Comparison of ENCODE assay signal across 15 cellular contexts in the genomic region with DNA sequence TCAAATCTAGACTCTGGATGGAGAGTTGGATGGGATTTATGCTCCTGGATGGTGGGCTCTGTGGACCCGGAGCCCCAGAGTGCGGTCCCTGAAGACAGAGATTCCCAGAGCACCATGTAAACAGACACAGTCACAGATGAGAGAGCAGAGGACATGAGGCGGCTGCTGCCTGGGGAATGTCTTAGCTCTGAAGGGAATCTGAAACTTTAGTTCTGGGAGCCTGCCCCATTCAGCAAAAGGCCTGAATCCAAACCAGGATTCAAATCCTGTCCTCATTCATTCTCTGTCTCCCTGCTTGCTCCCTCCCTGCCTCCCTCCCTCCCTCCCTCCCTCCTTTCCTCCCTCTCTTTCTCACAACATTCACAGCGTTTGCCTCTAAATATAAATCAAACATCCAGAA. TPM values are rescaled to one million over a fixed set of nuclear protein-coding genes. Genes with fewer than 3 reads are reported as not detected.
DNase-seq lines count a peak whose midpoint lies in the region; ATAC-seq and TF ChIP-seq lines count a peak whose summit lies in the region.
"Had no signal": no experiment of that assay in that cellular context is flagged by ENCODE, and none has a peak within 500 bp of the region (broad histone marks: within the 10 kb centered on the region; RNA-seq: fewer than 3 reads in every experiment).

No MANE protein-coding gene starts in this region.

- H3K4me3 ChIP-seq in Peyer's patch: no peak overlapping the region
- no peak overlapping the region for H3K4me3 ChIP-seq in duodenal mucosa (ENCODE audit: low read depth in 1 of 2, low read length in 2 of 2)
- H3K4me3 ChIP-seq in muscle layer of duodenum (ENCODE audit: low read depth in 1 of 2, low read length in 2 of 2): peak overlapping the region in 1 of 2 donors; percentile 23
- H3K4me3 ChIP-seq in stomach smooth muscle (ENCODE audit: low read length in 2 of 2): peak overlapping the region in 1 of 2 donors; percentile 50

- no peak for ATAC-seq in activated T-helper 17 cell treated with anti-CD3 and anti-CD28 coated beads, Interleukin-2, amount 50 U/mL, for 72 hours (replicated peaks)

- H3K4me3 Mint-ChIP-seq in activated T-helper 17 cell treated with anti-CD3 and anti-CD28 coated beads, Interleukin-2, amount 50 U/mL, for 72 hours: no peak overlapping the region
- H3K4me3 Mint-ChIP-seq: activated naive CD8-positive, alpha-beta T cell treated with anti-CD3 and anti-CD28 coated beads for 36 hours; CD4-positive, alpha-beta T cell had no signal

- H3K27me3 Mint-ChIP-seq in activated T-helper 17 cell treated with anti-CD3 and anti-CD28 coated beads, Interleukin-2, amount 50 U/mL, for 72 hours: peaks cover 2% of the 10 kb centered on the region
- H3K27me3 Mint-ChIP-seq: activated naive CD8-positive, alpha-beta T cell treated with anti-CD3 and anti-CD28 coated beads for 36 hours; CD4-positive, alpha-beta T cell had no signal

- H3K36me3 ChIP-seq in Peyer's patch (no peaks in the 10 kb centered on the region), duodenal mucosa (ENCODE audit: control insufficient read depth in 1 of 2, insufficient read depth in 2 of 2, low read length in 2 of 2) (no peaks in the 10 kb centered on the region), muscle layer of duodenum (ENCODE audit: control insufficient read depth in 1 of 2, insufficient read depth in 2 of 2, low read length in 2 of 2) (no peaks in the 10 kb centered on the region), stomach smooth muscle (ENCODE audit: control insufficient read depth in 2 of 2, insufficient read depth in 2 of 2, low read length in 2 of 2) (no peaks in the 10 kb centered on the region)

- H3K27ac Mint-ChIP-seq in activated T-helper 17 cell treated with anti-CD3 and anti-CD28 coated beads, Interleukin-2, amount 50 U/mL, for 72 hours: no peak overlapping the region
- H3K27ac Mint-ChIP-seq: activated naive CD8-positive, alpha-beta T cell treated with anti-CD3 and anti-CD28 coated beads for 36 hours; CD4-positive, alpha-beta T cell had no signal

- H3K9ac ChIP-seq in duodenal mucosa (ENCODE audit: low read depth in 1 of 2, low read length in 2 of 2): no peak overlapping the region
- H3K9ac ChIP-seq in stomach smooth muscle (ENCODE audit: low read length in 2 of 2): peak overlapping the region; percentile 4 to 58

- H3K27me3 ChIP-seq in Peyer's patch (no peaks in the 10 kb centered on the region), duodenal mucosa (ENCODE audit: control insufficient read depth in 1 of 2, insufficient read depth in 2 of 2, low read length in 2 of 2) (no peaks in the 10 kb centered on the region), muscle layer of duodenum (ENCODE audit: low read depth, low read length) (no peaks in the 10 kb centered on the region), stomach smooth muscle (ENCODE audit: control insufficient read depth in 1 of 2, insufficient read depth in 2 of 2, low read length in 2 of 2) (no peaks in the 10 kb centered on the region)

- no peaks in the 10 kb centered on the region for H3K36me3 Mint-ChIP-seq in activated T-helper 17 cell treated with anti-CD3 and anti-CD28 coated beads, Interleukin-2, amount 50 U/mL, for 72 hours (ENCODE audit: low read depth)
- H3K36me3 Mint-ChIP-seq: activated naive CD8-positive, alpha-beta T cell treated with anti-CD3 and anti-CD28 coated beads for 36 hours had no signal

- H3K9me3 ChIP-seq in Peyer's patch: no peaks in the 10 kb centered on the region
- no peaks in the 10 kb centered on the region for H3K9me3 ChIP-seq in duodenal mucosa (ENCODE audit: control insufficient read depth in 1 of 2, low read length in 2 of 2)
- H3K9me3 ChIP-seq in muscle layer of duodenum (ENCODE audit: control insufficient read depth in 1 of 2, low read length in 2 of 2): no peaks in the 10 kb centered on the region
- no peaks in the 10 kb centered on the region for H3K9me3 ChIP-seq in stomach smooth muscle (ENCODE audit: control insufficient read depth in 2 of 2, low read length in 2 of 2)

- H3K4me1 Mint-ChIP-seq in activated T-helper 17 cell treated with anti-CD3 and anti-CD28 coated beads, Interleukin-2, amount 50 U/mL, for 72 hours: peaks cover 19% of the 10 kb centered on the region

- DNase-seq in Peyer's patch (no peak), SIG-M5 (lab: John Stamatoyannopoulos, UW) (no peak), occipital lobe (lab: John Stamatoyannopoulos, UW) (no peak), NCI-H446 (lab: John Stamatoyannopoulos, UW) (no peak)
- DNase-seq: activated naive CD8-positive, alpha-beta T cell treated with anti-CD3 and anti-CD28 coated beads for 36 hours; CD4-positive, alpha-beta T cell; head of caudate nucleus; MM.1S; NCI-H510A treated with DMSO at 0.1 percent for 48 hours; SHP77 treated with DMSO at 0.1 percent for 48 hours had no signal

- H3K9me3 Mint-ChIP-seq in activated T-helper 17 cell treated with anti-CD3 and anti-CD28 coated beads, Interleukin-2, amount 50 U/mL, for 72 hours: peaks cover 8% of the 10 kb centered on the region

- H3K27ac ChIP-seq in Peyer's patch (peak overlapping the region; percentile 48 to 82 (median 62)), duodenal mucosa (ENCODE audit: low read depth, low read length) (peak overlapping the region; percentile 60), muscle layer of duodenum (ENCODE audit: low read length) (peak overlapping the region; percentile 88), stomach smooth muscle (ENCODE audit: low read length) (peak overlapping the region; percentile 89)
- H3K27ac ChIP-seq: HL-60 had no signal

- no peak for TF ChIP-seq POLR2A in Peyer's patch (IDR thresholded peaks at IDR 0.05)

- peaks cover 0 to 9% (median 0%) of the 10 kb centered on the region in 4 donors for H3K4me1 ChIP-seq in Peyer's patch
- peaks cover 0 to 3% of the 10 kb centered on the region in 2 donors for H3K4me1 ChIP-seq in duodenal mucosa (ENCODE audit: control insufficient read depth in 1 of 2, insufficient read depth in 2 of 2, low read length in 2 of 2)
- peaks cover 17 to 24% of the 10 kb centered on the region in 2 donors for H3K4me1 ChIP-seq in muscle layer of duodenum (ENCODE audit: control insufficient read depth in 1 of 2, insufficient read depth in 2 of 2, low read length in 2 of 2)
- H3K4me1 ChIP-seq in stomach smooth muscle (ENCODE audit: control insufficient read depth, insufficient read depth, low read length): peaks cover 23% of the 10 kb centered on the region

- TF ChIP-seq CTCF in Peyer's patch (IDR thresholded peaks at IDR 0.05): no peak

RNA-seq across cellular contexts. Expression of gene CALD1, which starts 49.5 kb away (rescaled TPM):
- total RNA-seq in Peyer's patch (100 to 1,000 TPM in 1 of 4 donors, 10 to 100 TPM in 3; 39.2 to 536 (median 83.1) TPM), occipital lobe (29.5 TPM)
- total RNA-seq in activated T-helper 17 cell treated with anti-CD3 and anti-CD28 coated beads, Interleukin-2, amount 50 U/mL, for 72 hours: 10 to 100 TPM in 1 of 2 donors, 1 to 10 TPM in 1; 4.0 to 27.2 TPM

Comparison
In these comparisons a context has a peak if more than half of its experiments do, and no peak if none do; other contexts are left out.
1. H3K9ac ChIP-seq: peak in stomach smooth muscle (2 of 2); none in duodenal mucosa (0 of 2).
2. Peak in every context shown above with its lines, with median percentiles within 50 percentile points of each other: H3K27ac ChIP-seq.